ENCODE assay signal across 9 cellular contexts in genomic region chr10:5583525-5584175, GRCh38. TPM values are rescaled to one million over a fixed set of nuclear protein-coding genes. Genes with fewer than 3 reads are reported as not detected.
DNase-seq lines count a peak whose midpoint lies in the region; ATAC-seq and TF ChIP-seq lines count a peak whose summit lies in the region.
"Had no signal": no experiment of that assay in that cellular context is flagged by ENCODE, and none has a peak within 500 bp of the region (broad histone marks: within the 10 kb centered on the region; RNA-seq: fewer than 3 reads in every experiment).

No MANE protein-coding gene starts in this region.

- TF ChIP-seq CTCF in GM12864 (IDR thresholded peaks at IDR 0.05; ENCODE audit: low read depth, low read length, missing control alignments) = no peak
- no peak for TF ChIP-seq CTCF in activated CD8-positive, alpha-beta T cell treated with anti-CD3 and anti-CD28 coated beads for 36 hours (IDR thresholded peaks at IDR 0.05)

- H3K27ac Mint-ChIP-seq in stimulated activated naive B cell treated with anti-CD40 and anti-IgM and Interleukin-4, amounts not matched to agents 10 μg/mL and 1 μg/mL and 100 μg/mL, for 72 hours = peak overlapping the region; percentile 88
- H3K27ac Mint-ChIP-seq in activated CD8-positive, alpha-beta T cell treated with anti-CD3 and anti-CD28 coated beads for 36 hours = no peak overlapping the region
- H3K27ac Mint-ChIP-seq: activated naive CD8-positive, alpha-beta T cell had no signal

- H3K4me3 Mint-ChIP-seq in stimulated activated naive B cell treated with anti-CD40 and anti-IgM and Interleukin-4, amounts not matched to agents 10 μg/mL and 1 μg/mL and 100 μg/mL, for 72 hours = peak overlapping the region; percentile 36 to 50
- no peak overlapping the region for H3K4me3 Mint-ChIP-seq in activated CD8-positive, alpha-beta T cell treated with anti-CD3 and anti-CD28 coated beads for 36 hours
- H3K4me3 Mint-ChIP-seq: activated naive CD8-positive, alpha-beta T cell had no signal

- H3K27me3 Mint-ChIP-seq in stimulated activated naive B cell treated with anti-CD40 and anti-IgM and Interleukin-4, amounts not matched to agents 10 μg/mL and 1 μg/mL and 100 μg/mL, for 72 hours = peaks cover 4 to 9% of the 10 kb centered on the region in 2 donors
- H3K27me3 Mint-ChIP-seq in activated CD8-positive, alpha-beta T cell treated with anti-CD3 and anti-CD28 coated beads for 36 hours = peaks cover 1% of the 10 kb centered on the region

- H3K9me3 Mint-ChIP-seq in stimulated activated naive B cell treated with anti-CD40 and anti-IgM and Interleukin-4, amounts not matched to agents 10 μg/mL and 1 μg/mL and 100 μg/mL, for 72 hours = peaks cover 0 to 2% of the 10 kb centered on the region in 2 donors
- H3K9me3 Mint-ChIP-seq in activated CD8-positive, alpha-beta T cell treated with anti-CD3 and anti-CD28 coated beads for 36 hours = no peaks in the 10 kb centered on the region

- H3K4me3 ChIP-seq in GM12864 (ENCODE audit: low read depth, low read length) = no peak overlapping the region

- H3K4me1 Mint-ChIP-seq in stimulated activated naive B cell treated with anti-CD40 and anti-IgM and Interleukin-4, amounts not matched to agents 10 μg/mL and 1 μg/mL and 100 μg/mL, for 72 hours = peaks cover 26 to 51% of the 10 kb centered on the region in 2 donors
- no peaks in the 10 kb centered on the region for H3K4me1 Mint-ChIP-seq in activated CD8-positive, alpha-beta T cell treated with anti-CD3 and anti-CD28 coated beads for 36 hours (ENCODE audit: low read depth)

- CTCF ChIA-PET in activated CD8-positive, alpha-beta T cell treated with anti-CD3 and anti-CD28 coated beads for 36 hours (lab: Charles Lee) = interaction anchor here (0.6 to 1.1 kb wide), 4 partner anchors 40 to 1284 kb away, joined by 3 read pairs; no protein-coding TSS in a partner anchor

- ATAC-seq in HG03025 (IDR thresholded peaks at IDR 0.05; ENCODE audit: low FRiP score, unreplicated experiment) (peak; percentile 44), GM21390 (IDR thresholded peaks at IDR 0.05; ENCODE audit: unreplicated experiment) (no peak)
- peak; percentile 44 to 52 for ATAC-seq in stimulated activated naive B cell treated with anti-CD40 and anti-IgM and Interleukin-4, amounts not matched to agents 10 μg/mL and 1 μg/mL and 100 μg/mL, for 72 hours (replicated peaks)
- ATAC-seq in activated CD8-positive, alpha-beta T cell treated with anti-CD3 and anti-CD28 coated beads for 36 hours = no peak

- POLR2A ChIA-PET in activated CD8-positive, alpha-beta T cell treated with anti-CD3 and anti-CD28 coated beads for 36 hours (lab: Charles Lee) = no interaction called here

- DNase-seq in GM12864 (ENCODE audit: low read depth) (peak; percentile 57), NCI-H510A treated with DMSO at 0.1 percent for 48 hours (lab: John Stamatoyannopoulos, UW) (peak; percentile 87), germinal center (ENCODE audit: low spot score) (peak; percentile 30)
- DNase-seq in stimulated activated naive B cell treated with anti-CD40 and anti-IgM and Interleukin-4, amounts not matched to agents 10 μg/mL and 1 μg/mL and 100 μg/mL, for 72 hours = peak; percentile 39
- no peak for DNase-seq in activated CD8-positive, alpha-beta T cell treated with anti-CD3 and anti-CD28 coated beads for 36 hours
- DNase-seq in activated T-cell treated with anti-CD3 and anti-CD28 coated beads, Interleukin-2, amount 50 U/mL, for 1 hour = no peak

- intact Hi-C loops in activated CD8-positive, alpha-beta T cell treated with anti-CD3 and anti-CD28 coated beads for 36 hours (cut with micrococcal nuclease) = no loop called here

- H3K36me3 Mint-ChIP-seq in stimulated activated naive B cell treated with anti-CD40 and anti-IgM and Interleukin-4, amounts not matched to agents 10 μg/mL and 1 μg/mL and 100 μg/mL, for 72 hours = peaks cover 0 to 2% of the 10 kb centered on the region in 2 donors
- H3K36me3 Mint-ChIP-seq in activated CD8-positive, alpha-beta T cell treated with anti-CD3 and anti-CD28 coated beads for 36 hours (ENCODE audit: low read depth) = no peaks in the 10 kb centered on the region
- H3K36me3 Mint-ChIP-seq: activated naive CD8-positive, alpha-beta T cell had no signal

RNA-seq across cellular contexts. Expression of gene CALML3, which starts 58.9 kb away (rescaled TPM):
- total RNA-seq in activated CD8-positive, alpha-beta T cell treated with anti-CD3 and anti-CD28 coated beads for 36 hours = not detected

Comparison
In these comparisons a context has a peak if more than half of its experiments do, and no peak if none do; other contexts are left out.
1. DNase-seq: peak in GM12864 (single experiment), NCI-H510A treated with DMSO at 0.1 percent for 48 hours (single experiment), germinal center (single experiment) and stimulated activated naive B cell treated with anti-CD40 and anti-IgM and Interleukin-4, amounts not matched to agents 10 μg/mL and 1 μg/mL and 100 μg/mL, for 72 hours (single experiment); none in activated CD8-positive, alpha-beta T cell treated with anti-CD3 and anti-CD28 coated beads for 36 hours (single experiment) and activated T-cell treated with anti-CD3 and anti-CD28 coated beads, Interleukin-2, amount 50 U/mL, for 1 hour (single experiment).
2. ATAC-seq: peak in HG03025 (single experiment) and stimulated activated naive B cell treated with anti-CD40 and anti-IgM and Interleukin-4, amounts not matched to agents 10 μg/mL and 1 μg/mL and 100 μg/mL, for 72 hours (2 of 2); none in activated CD8-positive, alpha-beta T cell treated with anti-CD3 and anti-CD28 coated beads for 36 hours (single experiment) and GM21390 (single experiment).